ENCODE assay signal across 8 cellular contexts in genomic region chrX:30513284-30513683, GRCh38.
DNase-seq lines count a peak whose midpoint lies in the region; ATAC-seq and TF ChIP-seq lines count a peak whose summit lies in the region.

No MANE protein-coding gene starts in this region.

- no peak overlapping the region for H3K4me3 ChIP-seq in hepatocyte
- no peak overlapping the region for H3K4me3 ChIP-seq in uterus

- no peak for TF ChIP-seq POLR2A in uterus (IDR thresholded peaks at IDR 0.05)

- TF ChIP-seq CTCF in CD14-positive monocyte (IDR thresholded peaks at IDR 0.05) (peak; percentile 64), GM20000 (IDR thresholded peaks at IDR 0.05; ENCODE audit: extremely low read depth, missing control alignments) (no peak), RWPE1 (conservative IDR thresholded peaks at IDR 0.05; ENCODE audit: low read depth) (peak; percentile 28; the same call in 1 of the 2 replicates), hepatocyte (IDR thresholded peaks at IDR 0.05; ENCODE audit: poor library complexity) (peak; percentile 38), uterus (IDR thresholded peaks at IDR 0.05) (no peak)

- no peaks in the 10 kb centered on the region for H3K36me3 Mint-ChIP-seq in CD14-positive monocyte
- H3K36me3 Mint-ChIP-seq in activated CD4-positive, alpha-beta T cell treated with anti-CD3 and anti-CD28 coated beads for 36 hours (ENCODE audit: low read depth), result no peaks in the 10 kb centered on the region

- WGBS in hepatocyte (ENCODE audit: low lambda C conversion rate, missing lambda C conversion rate), result 46% methylated on average over 3 of the region's 3 CpGs

- H3K4me1 ChIP-seq in hepatocyte (ENCODE audit: insufficient read depth) (no peaks in the 10 kb centered on the region), uterus (no peaks in the 10 kb centered on the region)

- intact Hi-C loops in CD14-positive monocyte (cut with micrococcal nuclease), result no loop called here
- intact Hi-C loops in activated CD4-positive, alpha-beta T cell treated with anti-CD3 and anti-CD28 coated beads for 36 hours (cut with DNase I, micrococcal nuclease), result no loop called here
- intact Hi-C loops in uterus (cut with DNase I; ENCODE audit: low total_unique reads), result no loop called here

- peaks cover 4% of the 10 kb centered on the region for H3K4me1 Mint-ChIP-seq in CD14-positive monocyte
- H3K4me1 Mint-ChIP-seq in activated CD4-positive, alpha-beta T cell treated with anti-CD3 and anti-CD28 coated beads for 36 hours, result no peaks in the 10 kb centered on the region

- peaks cover 0 to 6% (median 0%) of the 10 kb centered on the region in 3 donors for H3K27me3 Mint-ChIP-seq in CD14-positive monocyte (ENCODE audit: low read depth in 3 of 3)
- H3K27me3 Mint-ChIP-seq in activated CD4-positive, alpha-beta T cell treated with anti-CD3 and anti-CD28 coated beads for 36 hours, result no peaks in the 10 kb centered on the region

- POLR2A ChIA-PET in RWPE1 (lab: Yijun Ruan, JAX; ENCODE audit: low non-redundant PET), result no interaction called here
- POLR2A ChIA-PET in activated CD4-positive, alpha-beta T cell treated with anti-CD3 and anti-CD28 coated beads for 36 hours (lab: Charles Lee), result no interaction called here

- no peak for DNase-seq in CD14-positive monocyte (ENCODE audit: low spot score)
- peak; percentile 4 for DNase-seq in GM20000 (ENCODE audit: low spot score)
- DNase-seq in RWPE1 (ENCODE audit: low spot score), result no peak
- no peak for DNase-seq in hepatocyte (ENCODE audit: low spot score)
- DNase-seq in activated CD4-positive, alpha-beta T cell treated with anti-CD3 and anti-CD28 coated beads for 36 hours, result no peak
- DNase-seq in uterus, result no peak
- no peak for DNase-seq in central memory CD4-positive, alpha-beta T cell

- ATAC-seq in activated CD4-positive, alpha-beta T cell treated with anti-CD3 and anti-CD28 coated beads for 36 hours, result no peak
- ATAC-seq in HG03135 (IDR thresholded peaks at IDR 0.05; ENCODE audit: unreplicated experiment), result no peak

- peaks cover 0 to 4% (median 1%) of the 10 kb centered on the region in 7 donors for H3K9me3 Mint-ChIP-seq in CD14-positive monocyte
- H3K9me3 Mint-ChIP-seq in activated CD4-positive, alpha-beta T cell treated with anti-CD3 and anti-CD28 coated beads for 36 hours (ENCODE audit: low read depth), result no peaks in the 10 kb centered on the region

- no peaks in the 10 kb centered on the region for H3K27me3 ChIP-seq in hepatocyte
- no peaks in the 10 kb centered on the region for H3K27me3 ChIP-seq in uterus

- no peak overlapping the region for H2AFZ ChIP-seq in hepatocyte

- no peak overlapping the region for H3K4me3 Mint-ChIP-seq in CD14-positive monocyte
- no peak overlapping the region for H3K4me3 Mint-ChIP-seq in activated CD4-positive, alpha-beta T cell treated with anti-CD3 and anti-CD28 coated beads for 36 hours

- H3K27ac ChIP-seq in RWPE1 (no peak overlapping the region), hepatocyte (no peak overlapping the region), uterus (no peak overlapping the region)

- H3K9me3 ChIP-seq in hepatocyte (ENCODE audit: low read depth) (no peaks in the 10 kb centered on the region), uterus (no peaks in the 10 kb centered on the region)

- H3K79me2 ChIP-seq in hepatocyte, result no peaks in the 10 kb centered on the region

- H3K27ac Mint-ChIP-seq in CD14-positive monocyte, result no peak overlapping the region
- no peak overlapping the region for H3K27ac Mint-ChIP-seq in activated CD4-positive, alpha-beta T cell treated with anti-CD3 and anti-CD28 coated beads for 36 hours

- no peaks in the 10 kb centered on the region for H3K9me2 ChIP-seq in hepatocyte (replicated peaks; ENCODE audit: insufficient read depth)

- no peaks in the 10 kb centered on the region for H3K36me3 ChIP-seq in hepatocyte (replicated peaks; ENCODE audit: insufficient read depth, low read depth)
- no peaks in the 10 kb centered on the region for H3K36me3 ChIP-seq in uterus

- H4K20me1 ChIP-seq in hepatocyte (ENCODE audit: insufficient read depth, poor library complexity, severe bottlenecking), result no peaks in the 10 kb centered on the region

- no peak overlapping the region for H3K4me2 ChIP-seq in hepatocyte

- CTCF ChIA-PET in RWPE1 (lab: Yijun Ruan, JAX), result interaction anchor here (1.2 kb wide), 1 partner anchor 178 kb away, joined by 4 read pairs; no protein-coding TSS in a partner anchor
- CTCF ChIA-PET in activated CD4-positive, alpha-beta T cell treated with anti-CD3 and anti-CD28 coated beads for 36 hours (lab: Charles Lee), result interaction anchor here (0.5 to 0.8 kb wide), 2 partner anchors 9 to 11 kb away, joined by 3 to 5 read pairs; no protein-coding TSS in a partner anchor

Comparison
In these comparisons a context has a peak if more than half of its experiments do, and no peak if none do; other contexts are left out.
1. CTCF ChIP-seq: peak in CD14-positive monocyte (single experiment), RWPE1 (single experiment) and hepatocyte (single experiment); none in GM20000 (single experiment) and uterus (0 of 4).